In the genomic region with DNA sequence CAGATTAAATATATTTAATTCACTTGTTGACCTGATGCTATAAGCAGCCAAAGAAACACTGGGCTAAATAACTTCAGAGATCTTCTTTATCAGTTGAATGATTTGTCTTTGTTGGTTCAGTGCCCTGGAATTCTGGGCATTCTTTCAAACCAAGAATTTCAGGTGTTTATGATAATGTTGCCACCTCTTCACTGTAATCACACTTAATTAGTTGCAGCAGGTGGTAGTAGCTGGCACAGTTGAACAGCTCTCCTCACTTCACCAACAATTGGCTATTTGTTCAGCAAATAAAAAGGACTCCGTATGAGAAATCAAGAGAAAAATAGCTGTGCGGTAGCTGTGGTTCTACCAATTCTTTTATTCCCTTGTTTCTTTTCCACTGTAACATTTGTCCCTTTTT, we compare ENCODE assay signal across 17 cellular contexts.
DNase-seq lines count a peak whose midpoint lies in the region; ATAC-seq and TF ChIP-seq lines count a peak whose summit lies in the region.
"Had no signal": no experiment of that assay in that cellular context is flagged by ENCODE, and none has a peak within 500 bp of the region (broad histone marks: within the 10 kb centered on the region; RNA-seq: fewer than 3 reads in every experiment).

No MANE protein-coding gene starts in this region.

- intact Hi-C loops in tibial artery (cut with DNase I; ENCODE audit: low total_unique reads), result no loop called here

- H3K4me1 ChIP-seq in tibial artery, result no peaks in the 10 kb centered on the region

- ATAC-seq in HG03520 (IDR thresholded peaks at IDR 0.05; ENCODE audit: unreplicated experiment), result no peak

- no peaks in the 10 kb centered on the region for H3K36me3 ChIP-seq in tibial artery

- in situ Hi-C loops in Caki2 (cut with HindIII; ENCODE audit: low pct_unique_long_range_greater_than_20kb, low sequenced_read_pairs), result no loop called here

- no peaks in the 10 kb centered on the region for H3K9me3 ChIP-seq in tibial artery

- no peak overlapping the region for H3K27ac ChIP-seq in tibial artery

- no peak for TF ChIP-seq CTCF in tibial artery (IDR thresholded peaks at IDR 0.05)

- no peaks in the 10 kb centered on the region for H3K27me3 ChIP-seq in tibial artery

- H3K4me3 ChIP-seq in tibial artery, result no peak overlapping the region

- DNase-seq in Caki2 (ENCODE audit: low read depth), result peak; percentile 71
- peak in 2 of 3 experiments; percentile 62 to 92 for DNase-seq in NCI-H1417 (lab: John Stamatoyannopoulos, UW)
- peak; percentile 3 for DNase-seq in RPMI8226
- peak; percentile 89 for DNase-seq in kidney glomerular epithelial cell (lab: John Stamatoyannopoulos, UW)
- DNase-seq in dedifferentiated amniotic fluid mesenchymal stem cell (ENCODE audit: extremely low spot score), result no peak
- DNase-seq in tibial artery, result no peak
- DNase-seq: activated CD4-positive, alpha-beta T cell treated with anti-CD3 and anti-CD28 coated beads, Interleukin-2, amount 10 ng/mL, durations not matched to agents 7 days and 5 days; activated naive CD4-positive, alpha-beta T cell; amygdala; effector CD4-positive, alpha-beta T cell; glutamatergic neuron; KBM-7; OCI-M1; retina; SIG-M5; T-helper 1 cell had no signal

Comparison
In these comparisons a context has a peak if more than half of its experiments do, and no peak if none do; other contexts are left out.
1. DNase-seq: peak in Caki2 (single experiment), NCI-H1417 (2 of 3), RPMI8226 (single experiment) and kidney glomerular epithelial cell (single experiment); none in dedifferentiated amniotic fluid mesenchymal stem cell (single experiment) and tibial artery (0 of 2).